16 cellular contexts compared by ENCODE assay signal in the genomic region with DNA sequence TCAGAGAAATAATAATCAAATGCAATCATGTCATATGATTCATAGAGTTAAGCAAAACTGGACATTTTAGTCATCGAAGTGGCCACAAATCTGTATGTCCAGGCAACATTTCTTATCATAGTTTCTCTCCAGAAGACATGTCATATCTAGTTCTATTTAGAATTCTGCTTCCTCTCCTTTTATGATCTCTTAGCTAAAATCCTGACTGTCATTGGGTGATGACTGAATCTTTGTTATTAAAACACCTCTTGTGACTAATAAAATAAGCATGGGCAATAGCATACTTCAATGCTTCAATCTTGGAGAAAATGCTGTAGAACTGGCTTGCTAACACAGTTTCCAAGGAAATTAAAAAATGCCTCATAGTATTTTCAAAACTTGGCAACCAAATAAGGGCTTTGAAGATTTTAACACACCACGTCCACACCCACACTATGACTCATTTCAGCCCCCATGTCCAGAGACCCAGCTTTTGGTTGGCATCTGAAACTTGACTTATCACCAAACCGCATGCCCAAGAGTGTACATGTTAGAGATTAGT.
DNase-seq lines count a peak whose midpoint lies in the region; ATAC-seq and TF ChIP-seq lines count a peak whose summit lies in the region.
"Had no signal": no experiment of that assay in that cellular context is flagged by ENCODE, and none has a peak within 500 bp of the region (broad histone marks: within the 10 kb centered on the region; RNA-seq: fewer than 3 reads in every experiment).

No MANE protein-coding gene starts in this region.

- no peaks in the 10 kb centered on the region for H3K36me3 ChIP-seq in esophagus squamous epithelium
- H3K36me3 ChIP-seq: neural progenitor cell, SJCRH30 had no signal

- peaks cover 0 to 14% (median 0%) of the 10 kb centered on the region in 3 donors for H3K4me1 ChIP-seq in esophagus squamous epithelium
- H3K4me1 ChIP-seq: neural progenitor cell, SJCRH30 had no signal

- H3K27me3 ChIP-seq in esophagus squamous epithelium: no peaks in the 10 kb centered on the region
- H3K27me3 ChIP-seq: neural progenitor cell, SJCRH30 had no signal

- 29 to 33% methylated on average over 3 of the region's 3 CpGs for WGBS in esophagus squamous epithelium, 2 donors

- H3K4me3 ChIP-seq in esophagus squamous epithelium: no peak overlapping the region
- H3K4me3 ChIP-seq: neural progenitor cell, SJCRH30 had no signal

- ATAC-seq in left ventricle myocardium superior (no peak), HG03354 (IDR thresholded peaks at IDR 0.05; ENCODE audit: poor library complexity, severe bottlenecking, unreplicated experiment) (no peak)

- H3K9me3 ChIP-seq in esophagus squamous epithelium: no peaks in the 10 kb centered on the region
- H3K9me3 ChIP-seq: Caco-2, SJCRH30 had no signal

- peak overlapping the region in 3 of 4 donors; percentile 7 to 52 (median 12) for H3K27ac ChIP-seq in esophagus squamous epithelium
- H3K27ac ChIP-seq: neural progenitor cell, SJCRH30 had no signal

- TF ChIP-seq POLR2A in esophagus squamous epithelium (IDR thresholded peaks at IDR 0.05): no peak

- TF ChIP-seq CTCF in esophagus squamous epithelium (IDR thresholded peaks at IDR 0.05): no peak

- intact Hi-C loops in esophagus squamous epithelium (cut with DNase I): no loop called here
- intact Hi-C loops in left ventricle myocardium superior (cut with micrococcal nuclease): no loop called here

- DNase-seq in ELR (ENCODE audit: low read depth) (peak; percentile 87), RKO (ENCODE audit: low spot score) (peak; percentile 1), esophagus squamous epithelium (lab: John Stamatoyannopoulos, UW) (no peak), renal cortical epithelial cell (ENCODE audit: low read depth) (peak; percentile 97), NCI-H526 (lab: John Stamatoyannopoulos, UW) (no peak), DMS153 (lab: John Stamatoyannopoulos, UW) (no peak), left ventricle myocardium superior (no peak)
- DNase-seq: activated B cell treated with CpG ODN at 0.5 μM for 24 hours; activated T-cell treated with anti-CD3 and anti-CD28 coated beads, Interleukin-2, amount 50 U/mL, for 1 hour; Caco-2; foreskin melanocyte; MM.1S; SJCRH30; stimulated activated naive CD4-positive, alpha-beta T cell treated with Interleukin-2 at 50 U/mL for 16 hours had no signal

Comparison
In these comparisons a context has a peak if more than half of its experiments do, and no peak if none do; other contexts are left out.
1. DNase-seq: peak in ELR (single experiment), RKO (single experiment) and renal cortical epithelial cell (single experiment); none in esophagus squamous epithelium (single experiment), NCI-H526 (0 of 2), DMS153 (single experiment) and left ventricle myocardium superior (single experiment).